Comparison of ENCODE assay signal across 12 cellular contexts in genomic region chr16:66580605-66581209, GRCh38. TPM values are rescaled to one million over a fixed set of nuclear protein-coding genes. Genes with fewer than 3 reads are reported as not detected.
DNase-seq lines count a peak whose midpoint lies in the region; ATAC-seq, FAIRE-seq and TF ChIP-seq lines count a peak whose summit lies in the region.
"Had no signal": no experiment of that assay in that cellular context is flagged by ENCODE, and none has a peak within 500 bp of the region (broad histone marks: within the 10 kb centered on the region; RNA-seq: fewer than 3 reads in every experiment).

No MANE protein-coding gene starts in this region.

- H3K79me2 ChIP-seq in HCT116 (ENCODE audit: insufficient read depth, low read length) (no peaks in the 10 kb centered on the region), astrocyte (ENCODE audit: insufficient read depth, low read length) (no peaks in the 10 kb centered on the region)

- intact Hi-C loops in HCT116 (cut with micrococcal nuclease) (loop anchor here (5.0 kb wide), 1 partner anchor 173 kb away; no protein-coding TSS in a partner anchor), colonic mucosa (cut with DNase I) (no loop called here), left colon (cut with DNase I, micrococcal nuclease) (no loop called here)

- RAD21 ChIA-PET in HCT116 (lab: Charles Lee; ENCODE audit: low non-redundant PET in 1 of 2, low total read pairs in 2 of 2, uncharacterized antibody in 2 of 2, unreplicated experiment in 2 of 2), result no interaction called here

- TF ChIP-seq RAD21 in HCT116 (IDR thresholded peaks at IDR 0.05; ENCODE audit: low read depth), result 0 out of 2 replicates have a peak, but pooled peaks have one; percentile 8

- no peak for TF ChIP-seq POLR2A in HCT116 (IDR thresholded peaks at IDR 0.05; ENCODE audit: borderline replicate concordance, extremely low read depth, insufficient read depth, insufficient read length)

- POLR2A ChIA-PET in HCT116 (lab: Charles Lee), result no interaction called here
- POLR2A ChIA-PET in activated CD4-positive, alpha-beta T cell treated with anti-CD3 and anti-CD28 coated beads, Interleukin-2, amount 10 ng/mL, durations not matched to agents 7 days and 5 days (lab: Charles Lee), result no interaction called here

- no peak for TF ChIP-seq CTCF in HCT116 (IDR thresholded peaks at IDR 0.05 in 2 of 3, conservative IDR thresholded peaks at IDR 0.05 in 1 of 3; ENCODE audit: borderline replicate concordance in 1 of 3, insufficient read depth in 1 of 3, low read depth in 2 of 3, low read length in 2 of 3)
- TF ChIP-seq CTCF in astrocyte (IDR thresholded peaks at IDR 0.05; ENCODE audit: insufficient read depth, low read depth, low read length), result no peak
- TF ChIP-seq CTCF in kidney epithelial cell (IDR thresholded peaks at IDR 0.05; ENCODE audit: insufficient read depth, low read length, poor library complexity, severe bottlenecking), result peak; percentile 19
- no peak for TF ChIP-seq CTCF in colonic mucosa (IDR thresholded peaks at IDR 0.05)

- peak; percentile 68 for DNase-seq in AG08395 (ENCODE audit: low spot score)
- no peak for DNase-seq in HCT116 (ENCODE audit: low read depth, low spot score)
- DNase-seq in astrocyte (ENCODE audit: low read depth), result peak; percentile 83
- DNase-seq in kidney epithelial cell (ENCODE audit: low read depth), result peak; percentile 61
- no peak for DNase-seq in activated CD4-positive, alpha-beta T cell treated with anti-CD3 and anti-CD28 coated beads, Interleukin-2, amount 10 ng/mL, durations not matched to agents 7 days and 5 days
- no peak for DNase-seq in colonic mucosa
- DNase-seq in activated gamma-delta T cell treated with Interleukin-2 at 50 U/mL for 16 hours, result no peak
- no peak for DNase-seq in left colon
- DNase-seq: activated effector memory CD4-positive, alpha-beta T cell treated with Interleukin-2 at 50 U/mL for 16 hours; naive thymus-derived CD4-positive, alpha-beta T cell had no signal

- peaks cover 14% of the 10 kb centered on the region for H3K4me1 Mint-ChIP-seq in astrocyte (ENCODE audit: low read depth, unreplicated experiment)
- H3K4me1 Mint-ChIP-seq in activated CD4-positive, alpha-beta T cell treated with anti-CD3 and anti-CD28 coated beads, Interleukin-2, amount 10 ng/mL, durations not matched to agents 7 days and 5 days, result peaks cover 16% of the 10 kb centered on the region

- H4K20me1 ChIP-seq in HCT116 (ENCODE audit: insufficient read depth) (no peaks in the 10 kb centered on the region), astrocyte (ENCODE audit: insufficient read depth, low read length) (no peaks in the 10 kb centered on the region)

- H3K27me3 ChIP-seq in HCT116 (ENCODE audit: insufficient read depth, low read length) (no peaks in the 10 kb centered on the region), astrocyte (ENCODE audit: insufficient read depth, low read length) (peaks cover 17% of the 10 kb centered on the region), kidney epithelial cell (ENCODE audit: control insufficient read depth, insufficient read depth, low read length) (peaks cover 16% of the 10 kb centered on the region), colonic mucosa (peaks cover 9% of the 10 kb centered on the region)

- no peaks in the 10 kb centered on the region for H3K36me3 ChIP-seq in HCT116 (ENCODE audit: control insufficient read depth in 1 of 2, insufficient read depth in 2 of 2, low read length in 2 of 2)
- H3K36me3 ChIP-seq in astrocyte (ENCODE audit: insufficient read depth, low read length), result no peaks in the 10 kb centered on the region
- H3K36me3 ChIP-seq in kidney epithelial cell (ENCODE audit: control insufficient read depth, insufficient read depth, low read length), result no peaks in the 10 kb centered on the region
- H3K36me3 ChIP-seq in colonic mucosa, result no peaks in the 10 kb centered on the region

- H3K27ac ChIP-seq in HCT116 (ENCODE audit: low read depth, low read length), result no peak overlapping the region
- peak overlapping the region; percentile 21 for H3K27ac ChIP-seq in astrocyte (ENCODE audit: low read depth, low read length)
- no peak overlapping the region for H3K27ac ChIP-seq in colonic mucosa

- BruUV-seq in HCT116 (replicated peaks; lab: Mats Ljungman, UMichigan), result no TSS peak

- CTCF ChIA-PET in HCT116 (lab: Charles Lee), result interaction anchor here (1.0 to 3.5 kb wide), 2 partner anchors 8 to 27 kb away, joined by 3 to 15 read pairs; no protein-coding TSS in a partner anchor
- CTCF ChIA-PET in activated CD4-positive, alpha-beta T cell treated with anti-CD3 and anti-CD28 coated beads, Interleukin-2, amount 10 ng/mL, durations not matched to agents 7 days and 5 days (lab: Charles Lee), result interaction anchor here (1.1 to 1.7 kb wide), 6 partner anchors 9 to 104 kb away, joined by 3 to 6 read pairs (median 4); partner anchors contain the start of gene CKLF

- peak; percentile 77 for ATAC-seq in HCT116
- ATAC-seq in left colon, result no peak
- ATAC-seq: naive thymus-derived CD4-positive, alpha-beta T cell had no signal

- H2AFZ ChIP-seq in HCT116 (ENCODE audit: low read depth, low read length, poor library complexity, severe bottlenecking), result no peak overlapping the region
- no peak overlapping the region for H2AFZ ChIP-seq in astrocyte (ENCODE audit: low read depth, low read length)

- H3K36me3 Mint-ChIP-seq in astrocyte (ENCODE audit: low read depth, unreplicated experiment), result no peaks in the 10 kb centered on the region
- H3K36me3 Mint-ChIP-seq in activated CD4-positive, alpha-beta T cell treated with anti-CD3 and anti-CD28 coated beads, Interleukin-2, amount 10 ng/mL, durations not matched to agents 7 days and 5 days (ENCODE audit: low read depth), result peaks cover 5% of the 10 kb centered on the region

- no peak overlapping the region for H3K4me3 ChIP-seq in HCT116 (replicated peaks in 1 of 2; ENCODE audit: low read depth in 1 of 2, low read length in 2 of 2)
- no peak overlapping the region for H3K4me3 ChIP-seq in astrocyte (ENCODE audit: insufficient read depth, low read depth, low read length)
- no peak overlapping the region for H3K4me3 ChIP-seq in kidney epithelial cell (ENCODE audit: low read depth, low read length)
- H3K4me3 ChIP-seq in colonic mucosa, result no peak overlapping the region

- peak overlapping the region; percentile 45 for H3K4me2 ChIP-seq in HCT116 (ENCODE audit: low read length)
- H3K4me2 ChIP-seq in astrocyte (ENCODE audit: low read length), result peak overlapping the region; percentile 50

- H3K9ac ChIP-seq in HCT116 (ENCODE audit: low read length) (peak overlapping the region; percentile 15; the same call in 1 of the 2 replicates), astrocyte (ENCODE audit: low read length) (peak overlapping the region; percentile 7), colonic mucosa (ENCODE audit: low read depth in 2 of 2, low read length in 2 of 2) (no peak overlapping the region)

- H3K9me3 Mint-ChIP-seq in astrocyte (ENCODE audit: unreplicated experiment), result no peaks in the 10 kb centered on the region
- no peaks in the 10 kb centered on the region for H3K9me3 Mint-ChIP-seq in activated CD4-positive, alpha-beta T cell treated with anti-CD3 and anti-CD28 coated beads, Interleukin-2, amount 10 ng/mL, durations not matched to agents 7 days and 5 days
- H3K9me3 Mint-ChIP-seq: naive thymus-derived CD4-positive, alpha-beta T cell; T-helper 2 cell treated with Interferon-gamma antibody and Interleukin-4, amounts not matched to agents 5 μg/mL and 100 μg/mL, for 36 hours had no signal

- no peaks in the 10 kb centered on the region for H3K9me2 ChIP-seq in HCT116 (ENCODE audit: insufficient read depth)

- H3K4me1 ChIP-seq in HCT116 (ENCODE audit: control insufficient read depth in 1 of 2, insufficient read depth in 2 of 2, low read length in 2 of 2) (peaks cover 18 to 20% of the 10 kb centered on the region in 2 experiments), astrocyte (ENCODE audit: insufficient read depth, low read length) (peaks cover 29% of the 10 kb centered on the region), colonic mucosa (peaks cover 5% of the 10 kb centered on the region)

- FAIRE-seq in astrocyte (lab: Jason Lieb, UNC), result peak; percentile 62
- FAIRE-seq: endothelial cell of umbilical vein had no signal

- peaks cover 27% of the 10 kb centered on the region for H3K27me3 Mint-ChIP-seq in astrocyte (ENCODE audit: low read depth, unreplicated experiment)
- peaks cover 40% of the 10 kb centered on the region for H3K27me3 Mint-ChIP-seq in activated CD4-positive, alpha-beta T cell treated with anti-CD3 and anti-CD28 coated beads, Interleukin-2, amount 10 ng/mL, durations not matched to agents 7 days and 5 days

- peak overlapping the region; percentile 81 for H3K27ac Mint-ChIP-seq in astrocyte (ENCODE audit: unreplicated experiment)
- H3K27ac Mint-ChIP-seq in activated CD4-positive, alpha-beta T cell treated with anti-CD3 and anti-CD28 coated beads, Interleukin-2, amount 10 ng/mL, durations not matched to agents 7 days and 5 days, result no peak overlapping the region
- H3K27ac Mint-ChIP-seq: T-helper 2 cell treated with Interferon-gamma antibody and Interleukin-4, amounts not matched to agents 5 μg/mL and 100 μg/mL, for 36 hours had no signal

- H3K9me3 ChIP-seq in HCT116 (ENCODE audit: control insufficient read depth in 1 of 2, insufficient read depth in 1 of 2, low read depth in 1 of 2, low read length in 2 of 2) (no peaks in the 10 kb centered on the region), astrocyte (ENCODE audit: insufficient read depth, low read depth, low read length) (no peaks in the 10 kb centered on the region), colonic mucosa (no peaks in the 10 kb centered on the region)

- H3K4me3 Mint-ChIP-seq in astrocyte (ENCODE audit: unreplicated experiment), result no peak overlapping the region
- H3K4me3 Mint-ChIP-seq in activated CD4-positive, alpha-beta T cell treated with anti-CD3 and anti-CD28 coated beads, Interleukin-2, amount 10 ng/mL, durations not matched to agents 7 days and 5 days, result no peak overlapping the region
- H3K4me3 Mint-ChIP-seq: T-helper 2 cell treated with Interferon-gamma antibody and Interleukin-4, amounts not matched to agents 5 μg/mL and 100 μg/mL, for 36 hours had no signal

RNA-seq across cellular contexts. Expression of gene CMTM2, which starts 1.4 kb away (rescaled TPM):
- total RNA-seq in HCT116 (2021; ENCODE audit: unreplicated experiment) (0.42 TPM), astrocyte (not detected in 2 replicates), kidney epithelial cell (0.54 and 1.4 TPM in 2 replicates), colonic mucosa (not detected), left colon (not detected)
- 0.15 and 0.16 TPM in 2 replicates for polyA plus RNA-seq in HCT116 (2012)
- total RNA-seq in activated CD4-positive, alpha-beta T cell treated with anti-CD3 and anti-CD28 coated beads, Interleukin-2, amount 10 ng/mL, durations not matched to agents 7 days and 5 days, result under 1 TPM; 0.73 to 0.97 TPM
- total RNA-seq: endothelial cell of umbilical vein had no signal
- polyA plus RNA-seq: endothelial cell of umbilical vein; naive thymus-derived CD4-positive, alpha-beta T cell had no signal

RNA-seq across cellular contexts. Expression of gene CMTM1, which starts 14.5 kb away (rescaled TPM):
- total RNA-seq in HCT116 (2021; ENCODE audit: unreplicated experiment) (5.2 TPM), astrocyte (2.7 and 6.4 TPM in 2 replicates), kidney epithelial cell (4.3 and 9.0 TPM in 2 replicates), colonic mucosa (1 to 10 TPM; 5.1 to 9.4 TPM), left colon (1 to 10 TPM; 3.4 to 4.9 TPM)
- polyA plus RNA-seq in HCT116 (2012), result 2.3 TPM in 2 replicates
- total RNA-seq in activated CD4-positive, alpha-beta T cell treated with anti-CD3 and anti-CD28 coated beads, Interleukin-2, amount 10 ng/mL, durations not matched to agents 7 days and 5 days, result 10 to 100 TPM; 12.3 to 15.3 TPM

RNA-seq across cellular contexts. Expression of gene CMTM3, which starts 23.8 kb away (rescaled TPM):
- total RNA-seq in HCT116 (2021; ENCODE audit: unreplicated experiment) (12.8 TPM), astrocyte (62.0 and 62.4 TPM in 2 replicates), kidney epithelial cell (244 and 292 TPM in 2 replicates), colonic mucosa (1 to 10 TPM; 4.0 to 7.9 TPM), left colon (1 to 10 TPM; 3.4 to 6.7 TPM)
- 9.8 and 11.8 TPM in 2 replicates for polyA plus RNA-seq in HCT116 (2012)
- 100 to 1,000 TPM; 100 to 107 TPM for total RNA-seq in activated CD4-positive, alpha-beta T cell treated with anti-CD3 and anti-CD28 coated beads, Interleukin-2, amount 10 ng/mL, durations not matched to agents 7 days and 5 days

RNA-seq across cellular contexts. Expression of gene CKLF, which starts 28.3 kb away (rescaled TPM):
- 38.6 TPM for total RNA-seq in HCT116 (2021; ENCODE audit: unreplicated experiment)
- 84.1 and 84.2 TPM in 2 replicates for polyA plus RNA-seq in HCT116 (2012)
- 24.5 and 27.9 TPM in 2 replicates for total RNA-seq in astrocyte
- total RNA-seq in kidney epithelial cell, result 120 and 129 TPM in 2 replicates
- 100 to 1,000 TPM; 124 to 132 TPM for total RNA-seq in activated CD4-positive, alpha-beta T cell treated with anti-CD3 and anti-CD28 coated beads, Interleukin-2, amount 10 ng/mL, durations not matched to agents 7 days and 5 days
- total RNA-seq in colonic mucosa, result 10 to 100 TPM; 41.5 to 58.4 TPM
- total RNA-seq in left colon, result 10 to 100 TPM; 27.5 to 31.8 TPM

RNA-seq across cellular contexts. Expression of gene TK2, which starts 30.8 kb away (rescaled TPM):
- total RNA-seq in HCT116 (2021; ENCODE audit: unreplicated experiment) (15.4 TPM), astrocyte (12.4 and 16.5 TPM in 2 replicates), kidney epithelial cell (25.2 and 25.7 TPM in 2 replicates), colonic mucosa (10 to 100 TPM; 11.9 to 17.0 TPM), left colon (10 to 100 TPM; 14.5 to 19.2 TPM)
- 14.7 and 16.9 TPM in 2 replicates for polyA plus RNA-seq in HCT116 (2012)
- total RNA-seq in activated CD4-positive, alpha-beta T cell treated with anti-CD3 and anti-CD28 coated beads, Interleukin-2, amount 10 ng/mL, durations not matched to agents 7 days and 5 days, result 1 to 10 TPM; 7.4 to 9.3 TPM

Comparison
In these comparisons a context has a peak if more than half of its experiments do, and no peak if none do; other contexts are left out.
1. DNase-seq: peak in AG08395 (single experiment), astrocyte (single experiment) and kidney epithelial cell (single experiment); none in HCT116 (single experiment), activated CD4-positive, alpha-beta T cell treated with anti-CD3 and anti-CD28 coated beads, Interleukin-2, amount 10 ng/mL, durations not matched to agents 7 days and 5 days (single experiment), colonic mucosa (single experiment), activated gamma-delta T cell treated with Interleukin-2 at 50 U/mL for 16 hours (single experiment) and left colon (0 of 2).
2. H3K9ac ChIP-seq: peak in HCT116 (single experiment) and astrocyte (single experiment); none in colonic mucosa (0 of 2).